Comparison of ENCODE assay signal across 9 cellular contexts in genomic region chr7:128167791-128168666, GRCh38.
DNase-seq lines count a peak whose midpoint lies in the region; ATAC-seq and TF ChIP-seq lines count a peak whose summit lies in the region.
"Had no signal": no experiment of that assay in that cellular context is flagged by ENCODE, and none has a peak within 500 bp of the region (broad histone marks: within the 10 kb centered on the region; RNA-seq: fewer than 3 reads in every experiment).

No MANE protein-coding gene starts in this region.

- POLR2A ChIA-PET in naive thymus-derived CD4-positive, alpha-beta T cell (lab: Charles Lee) = no interaction called here

- ATAC-seq in naive thymus-derived CD4-positive, alpha-beta T cell = peak; percentile 25
- ATAC-seq in GM21360 (IDR thresholded peaks at IDR 0.05; ENCODE audit: unreplicated experiment) = no peak

- TF ChIP-seq CTCF in transverse colon (IDR thresholded peaks at IDR 0.05) = no peak

- H3K27ac ChIP-seq in naive thymus-derived CD4-positive, alpha-beta T cell (ENCODE audit: low read depth, low read length) = no peak overlapping the region
- H3K27ac ChIP-seq in transverse colon = no peak overlapping the region

- in situ Hi-C loops in transverse colon (cut with MboI; ENCODE audit: low pct_ligation_motif_present in 1 of 4, low pct_unique_long_range_greater_than_20kb in 1 of 4, low sequenced_read_pairs in 3 of 4) = no loop called here

- H3K36me3 Mint-ChIP-seq in activated naive CD4-positive, alpha-beta T cell treated with anti-CD3 and anti-CD28 coated beads, Interleukin-2, amount 50 U/mL, for 24 hours = no peaks in the 10 kb centered on the region
- peaks cover 0 to 7% (median 0%) of the 10 kb centered on the region in 5 donors for H3K36me3 Mint-ChIP-seq in naive thymus-derived CD4-positive, alpha-beta T cell

- DNase-seq in activated naive CD4-positive, alpha-beta T cell treated with Interleukin-2 at 50 U/mL for 16 hours = no peak
- DNase-seq in cerebellum (ENCODE audit: low spot score) = peak; percentile 38
- DNase-seq in naive thymus-derived CD4-positive, alpha-beta T cell = peak in 1 of 9 donors; percentile 8
- DNase-seq in transverse colon = no peak
- no peak for DNase-seq in GOT3 (lab: John Stamatoyannopoulos, UW)
- DNase-seq in NCI-H146 (lab: John Stamatoyannopoulos, UW) = no peak
- DNase-seq: cortex of kidney had no signal

- no peaks in the 10 kb centered on the region for H3K36me3 ChIP-seq in naive thymus-derived CD4-positive, alpha-beta T cell (ENCODE audit: control insufficient read depth in 2 of 3, insufficient read depth in 3 of 3, low read length in 3 of 3)
- H3K36me3 ChIP-seq in transverse colon = no peaks in the 10 kb centered on the region

- CTCF ChIA-PET in naive thymus-derived CD4-positive, alpha-beta T cell (lab: Charles Lee) = no interaction called here

- H3K4me1 Mint-ChIP-seq in activated naive CD4-positive, alpha-beta T cell treated with anti-CD3 and anti-CD28 coated beads, Interleukin-2, amount 50 U/mL, for 24 hours = peaks cover 14% of the 10 kb centered on the region
- peaks cover 3 to 28% (median 22%) of the 10 kb centered on the region in 7 donors for H3K4me1 Mint-ChIP-seq in naive thymus-derived CD4-positive, alpha-beta T cell

- no peak for TF ChIP-seq EP300 in transverse colon (IDR thresholded peaks at IDR 0.05; ENCODE audit: low read depth)

- no peaks in the 10 kb centered on the region for H3K9me3 ChIP-seq in naive thymus-derived CD4-positive, alpha-beta T cell (ENCODE audit: control insufficient read depth in 2 of 3, low read length in 3 of 3)
- H3K9me3 ChIP-seq in transverse colon = no peaks in the 10 kb centered on the region

- peaks cover 2 to 33% of the 10 kb centered on the region in 2 donors for H3K27me3 ChIP-seq in naive thymus-derived CD4-positive, alpha-beta T cell (ENCODE audit: control insufficient read depth in 2 of 2, insufficient read depth in 2 of 2, low read length in 2 of 2)
- H3K27me3 ChIP-seq in transverse colon = peaks cover 82% of the 10 kb centered on the region

- intact Hi-C loops in naive thymus-derived CD4-positive, alpha-beta T cell (cut with micrococcal nuclease) = loop anchor here in 1 of 2 donors (2.0 kb wide), 1 partner anchor 59 kb away; no protein-coding TSS in a partner anchor
- intact Hi-C loops in transverse colon (cut with DNase I; ENCODE audit: low total_unique reads) = no loop called here

- no peak overlapping the region for H3K27ac Mint-ChIP-seq in activated naive CD4-positive, alpha-beta T cell treated with anti-CD3 and anti-CD28 coated beads, Interleukin-2, amount 50 U/mL, for 24 hours
- H3K27ac Mint-ChIP-seq in naive thymus-derived CD4-positive, alpha-beta T cell = no peak overlapping the region

- no peak for TF ChIP-seq POLR2A in transverse colon (IDR thresholded peaks at IDR 0.05)

- peaks cover 33% of the 10 kb centered on the region for H3K27me3 Mint-ChIP-seq in activated naive CD4-positive, alpha-beta T cell treated with anti-CD3 and anti-CD28 coated beads, Interleukin-2, amount 50 U/mL, for 24 hours
- H3K27me3 Mint-ChIP-seq in naive thymus-derived CD4-positive, alpha-beta T cell = peaks cover 44 to 61% (median 57%) of the 10 kb centered on the region in 5 donors

- H3K4me1 ChIP-seq in naive thymus-derived CD4-positive, alpha-beta T cell (ENCODE audit: control insufficient read depth in 2 of 2, insufficient read depth in 2 of 2, low read length in 2 of 2) = peaks cover 3 to 4% of the 10 kb centered on the region in 2 donors
- peaks cover 0 to 24% (median 19%) of the 10 kb centered on the region in 4 donors for H3K4me1 ChIP-seq in transverse colon

- 0 to 19% methylated on average over 1 to 54 of the region's 59 CpGs for WGBS in transverse colon (ENCODE audit: low coverage in 1 of 2), 2 donors

- H3K9me3 Mint-ChIP-seq in activated naive CD4-positive, alpha-beta T cell treated with anti-CD3 and anti-CD28 coated beads, Interleukin-2, amount 50 U/mL, for 24 hours = no peaks in the 10 kb centered on the region
- peaks cover 0 to 4% (median 0%) of the 10 kb centered on the region in 11 donors for H3K9me3 Mint-ChIP-seq in naive thymus-derived CD4-positive, alpha-beta T cell

- H3K4me3 Mint-ChIP-seq in activated naive CD4-positive, alpha-beta T cell treated with anti-CD3 and anti-CD28 coated beads, Interleukin-2, amount 50 U/mL, for 24 hours = peak overlapping the region; percentile 64
- peak overlapping the region; percentile 9 to 88 (median 68) for H3K4me3 Mint-ChIP-seq in naive thymus-derived CD4-positive, alpha-beta T cell

- H3K4me3 ChIP-seq in naive thymus-derived CD4-positive, alpha-beta T cell (ENCODE audit: low read length) = no peak overlapping the region
- peak overlapping the region in 3 of 4 donors; percentile 20 to 52 (median 32) for H3K4me3 ChIP-seq in transverse colon
